ENCODE assay signal across 10 cellular contexts in genomic region chr20:58048096-58048702, GRCh38.
DNase-seq lines count a peak whose midpoint lies in the region; ATAC-seq and TF ChIP-seq lines count a peak whose summit lies in the region.
"Had no signal": no experiment of that assay in that cellular context is flagged by ENCODE, and none has a peak within 500 bp of the region (broad histone marks: within the 10 kb centered on the region; RNA-seq: fewer than 3 reads in every experiment).

No MANE protein-coding gene starts in this region.

- H3K27me3 ChIP-seq in osteoblast (ENCODE audit: insufficient read depth, low read length) (no peaks in the 10 kb centered on the region), smooth muscle cell (ENCODE audit: low read depth) (no peaks in the 10 kb centered on the region)

- DNase-seq in Ammon's horn (ENCODE audit: low spot score), result peak; percentile 20
- DNase-seq in activated CD8-positive, alpha-beta memory T cell treated with anti-CD3 and anti-CD28 coated beads, Interleukin-2, amount 50 U/mL, for 48 hours, result peak; percentile 41
- peak; percentile 15 for DNase-seq in kidney glomerular epithelial cell (lab: John Stamatoyannopoulos, UW)
- DNase-seq in osteoblast (ENCODE audit: insufficient read length, low spot score, missing footprints), result no peak
- DNase-seq in smooth muscle cell (lab: John Stamatoyannopoulos, UW; ENCODE audit: unreplicated experiment), result no peak
- DNase-seq: activated naive CD8-positive, alpha-beta T cell treated with anti-CD3 and anti-CD28 coated beads, Interleukin-2, amount 10 ng/mL, durations not matched to agents 7 days and 5 days had no signal

- no peak for TF ChIP-seq EP300 in Ishikawa (IDR thresholded peaks at IDR 0.05; ENCODE audit: borderline replicate concordance)

- H3K4me3 ChIP-seq in osteoblast (ENCODE audit: insufficient read depth, low read length) (no peak overlapping the region), smooth muscle cell (no peak overlapping the region)

- 31% methylated on average over 3 of the region's 3 CpGs for WGBS in smooth muscle cell (ENCODE audit: low lambda C conversion rate)

- TF ChIP-seq CTCF in osteoblast (IDR thresholded peaks at IDR 0.05; ENCODE audit: extremely low read depth, low read depth, low read length), result no peak
- TF ChIP-seq CTCF in smooth muscle cell (IDR thresholded peaks at IDR 0.05; ENCODE audit: borderline replicate concordance, insufficient read depth, poor library complexity, severe bottlenecking), result no peak

- H3K27ac ChIP-seq in osteoblast (ENCODE audit: low read depth, low read length) (no peak overlapping the region), smooth muscle cell (ENCODE audit: low read depth) (no peak overlapping the region)

- H4K20me1 ChIP-seq in osteoblast (ENCODE audit: insufficient read depth, low read length) (no peaks in the 10 kb centered on the region), smooth muscle cell (ENCODE audit: low read depth) (no peaks in the 10 kb centered on the region)

- TF ChIP-seq RAD21 in Ishikawa (IDR thresholded peaks at IDR 0.05; ENCODE audit: low read depth), result no peak

- no peaks in the 10 kb centered on the region for H3K36me3 ChIP-seq in osteoblast (ENCODE audit: insufficient read depth, low read length)
- no peaks in the 10 kb centered on the region for H3K36me3 ChIP-seq in smooth muscle cell (ENCODE audit: low read depth)

- H3K4me2 ChIP-seq in osteoblast (ENCODE audit: insufficient read depth, low read length) (no peak overlapping the region), smooth muscle cell (no peak overlapping the region)

- H3K9me3 ChIP-seq in osteoblast (ENCODE audit: low read depth, low read length) (no peaks in the 10 kb centered on the region), smooth muscle cell (replicated peaks; ENCODE audit: low read depth) (peaks cover 5% of the 10 kb centered on the region)

- H3F3A ChIP-seq in smooth muscle cell (ENCODE audit: low read depth), result no peaks in the 10 kb centered on the region

- H3K79me2 ChIP-seq in osteoblast (ENCODE audit: insufficient read depth, low read length) (no peaks in the 10 kb centered on the region), smooth muscle cell (ENCODE audit: low read depth) (no peaks in the 10 kb centered on the region)

- no peak overlapping the region for H2AFZ ChIP-seq in osteoblast (ENCODE audit: low read length)
- H2AFZ ChIP-seq in smooth muscle cell (ENCODE audit: low read depth), result no peak overlapping the region

- peaks cover 15% of the 10 kb centered on the region for H3K4me1 ChIP-seq in osteoblast (ENCODE audit: insufficient read depth, low read length)
- H3K4me1 ChIP-seq in smooth muscle cell (ENCODE audit: low read depth), result peaks cover 4% of the 10 kb centered on the region

- no peak for ATAC-seq in HG03469 (IDR thresholded peaks at IDR 0.05; ENCODE audit: unreplicated experiment)
- ATAC-seq in HG03520 (IDR thresholded peaks at IDR 0.05; ENCODE audit: unreplicated experiment), result no peak
- ATAC-seq: Panc1 had no signal

- no peak overlapping the region for H3K9ac ChIP-seq in smooth muscle cell (ENCODE audit: low read depth)

TF ChIP-seq in Ishikawa, 13 proteins besides CTCF, POLR2A, EP300 and RAD21:
- TF ChIP-seq REST (IDR thresholded peaks at IDR 0.05; ENCODE audit: low read depth) (peak; percentile 96), NFIC (IDR thresholded peaks at IDR 0.05) (no peak)

Comparison
In these comparisons a context has a peak if more than half of its experiments do, and no peak if none do; other contexts are left out.
1. DNase-seq: peak in Ammon's horn (single experiment), activated CD8-positive, alpha-beta memory T cell treated with anti-CD3 and anti-CD28 coated beads, Interleukin-2, amount 50 U/mL, for 48 hours (single experiment) and kidney glomerular epithelial cell (single experiment); none in osteoblast (single experiment) and smooth muscle cell (single experiment).